ENCODE assay signal across 1 cellular context in the genomic region with DNA sequence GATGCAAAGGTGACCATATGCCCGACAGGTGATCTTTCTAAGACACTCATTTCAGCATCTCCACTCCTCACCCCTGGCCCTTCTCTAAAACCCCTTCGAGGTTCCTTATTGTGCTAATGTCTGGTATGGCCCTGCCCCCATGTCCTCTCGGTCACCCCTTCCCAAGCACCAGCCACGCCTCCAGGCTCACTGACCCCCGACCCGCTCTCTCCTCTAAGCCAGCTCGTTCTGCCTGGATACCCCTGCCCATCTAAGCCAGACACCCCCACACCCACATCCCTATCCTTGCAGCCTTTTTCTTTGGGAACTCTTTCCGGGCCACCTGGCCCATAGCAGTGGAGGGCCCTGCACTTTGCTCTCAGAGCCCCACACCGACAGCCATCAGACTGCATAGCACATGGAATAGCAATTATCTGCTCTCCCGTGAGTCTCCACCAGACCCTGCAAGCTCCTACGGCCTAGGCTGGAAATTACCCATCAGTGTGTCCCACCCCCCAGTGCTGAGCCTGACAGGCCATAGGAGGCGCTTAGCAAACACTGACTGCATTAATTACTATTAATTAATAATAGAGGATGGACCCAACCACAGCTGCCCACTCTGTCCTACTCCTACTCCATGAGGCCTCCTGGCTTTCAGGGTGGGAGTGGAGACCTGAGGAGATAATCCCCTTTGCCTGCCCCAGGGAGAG.
TF ChIP-seq lines count a peak whose summit lies in the region.

No MANE protein-coding gene starts in this region.

TF ChIP-seq in WTC11, 78 proteins besides CTCF, POLR2A, EP300 and RAD21 (continued from another document):
- TF ChIP-seq, protein P1, sequence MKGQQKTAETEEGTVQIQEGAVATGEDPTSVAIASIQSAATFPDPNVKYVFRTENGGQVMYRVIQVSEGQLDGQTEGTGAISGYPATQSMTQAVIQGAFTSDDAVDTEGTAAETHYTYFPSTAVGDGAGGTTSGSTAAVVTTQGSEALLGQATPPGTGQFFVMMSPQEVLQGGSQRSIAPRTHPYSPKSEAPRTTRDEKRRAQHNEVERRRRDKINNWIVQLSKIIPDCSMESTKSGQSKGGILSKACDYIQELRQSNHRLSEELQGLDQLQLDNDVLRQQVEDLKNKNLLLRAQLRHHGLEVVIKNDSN (CRISPR knock-in tag; IDR thresholded peaks at IDR 0.05) = no peak
- TF ChIP-seq, protein P2, sequence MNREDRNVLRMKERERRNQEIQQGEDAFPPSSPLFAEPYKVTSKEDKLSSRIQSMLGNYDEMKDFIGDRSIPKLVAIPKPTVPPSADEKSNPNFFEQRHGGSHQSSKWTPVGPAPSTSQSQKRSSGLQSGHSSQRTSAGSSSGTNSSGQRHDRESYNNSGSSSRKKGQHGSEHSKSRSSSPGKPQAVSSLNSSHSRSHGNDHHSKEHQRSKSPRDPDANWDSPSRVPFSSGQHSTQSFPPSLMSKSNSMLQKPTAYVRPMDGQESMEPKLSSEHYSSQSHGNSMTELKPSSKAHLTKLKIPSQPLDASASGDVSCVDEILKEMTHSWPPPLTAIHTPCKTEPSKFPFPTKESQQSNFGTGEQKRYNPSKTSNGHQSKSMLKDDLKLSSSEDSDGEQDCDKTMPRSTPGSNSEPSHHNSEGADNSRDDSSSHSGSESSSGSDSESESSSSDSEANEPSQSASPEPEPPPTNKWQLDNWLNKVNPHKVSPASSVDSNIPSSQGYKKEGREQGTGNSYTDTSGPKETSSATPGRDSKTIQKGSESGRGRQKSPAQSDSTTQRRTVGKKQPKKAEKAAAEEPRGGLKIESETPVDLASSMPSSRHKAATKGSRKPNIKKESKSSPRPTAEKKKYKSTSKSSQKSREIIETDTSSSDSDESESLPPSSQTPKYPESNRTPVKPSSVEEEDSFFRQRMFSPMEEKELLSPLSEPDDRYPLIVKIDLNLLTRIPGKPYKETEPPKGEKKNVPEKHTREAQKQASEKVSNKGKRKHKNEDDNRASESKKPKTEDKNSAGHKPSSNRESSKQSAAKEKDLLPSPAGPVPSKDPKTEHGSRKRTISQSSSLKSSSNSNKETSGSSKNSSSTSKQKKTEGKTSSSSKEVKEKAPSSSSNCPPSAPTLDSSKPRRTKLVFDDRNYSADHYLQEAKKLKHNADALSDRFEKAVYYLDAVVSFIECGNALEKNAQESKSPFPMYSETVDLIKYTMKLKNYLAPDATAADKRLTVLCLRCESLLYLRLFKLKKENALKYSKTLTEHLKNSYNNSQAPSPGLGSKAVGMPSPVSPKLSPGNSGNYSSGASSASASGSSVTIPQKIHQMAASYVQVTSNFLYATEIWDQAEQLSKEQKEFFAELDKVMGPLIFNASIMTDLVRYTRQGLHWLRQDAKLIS (CRISPR knock-in tag; IDR thresholded peaks at IDR 0.05; ENCODE audit: borderline replicate concordance) = no peak
- no peak for TF ChIP-seq MXD4 (CRISPR knock-in tag; IDR thresholded peaks at IDR 0.05; ENCODE audit: borderline replicate concordance)
